In the genomic region with DNA sequence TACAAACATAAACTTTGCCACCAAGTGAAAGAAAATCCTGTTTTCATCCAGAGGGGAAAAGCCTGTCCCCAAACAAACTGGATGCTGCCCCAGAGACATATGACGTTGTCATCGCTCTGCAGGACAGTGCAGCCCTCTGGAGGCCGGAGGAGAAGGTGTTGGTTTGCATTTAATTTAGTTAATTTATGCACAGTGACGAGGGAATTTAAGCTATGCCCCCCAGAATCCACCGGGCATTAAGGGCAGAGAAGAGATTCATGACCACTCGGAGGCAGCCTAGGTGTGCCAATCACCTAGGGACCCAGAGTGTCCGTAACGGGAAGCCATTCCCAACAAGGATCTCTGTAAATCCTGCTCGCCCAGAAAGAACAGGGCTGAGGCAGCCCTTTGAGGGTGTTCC, we compare ENCODE assay signal across 8 cellular contexts. TPM values are rescaled to one million over a fixed set of nuclear protein-coding genes. Genes with fewer than 3 reads are reported as not detected.
A peak's percentile ranks its signal among the peaks of the same experiment; 100 is the strongest.
DNase-seq lines count a peak whose midpoint lies in the region; ATAC-seq, FAIRE-seq and TF ChIP-seq lines count a peak whose summit lies in the region.

No MANE protein-coding gene starts in this region.

- no peak for FAIRE-seq in RCC 7860 (lab: Jason Lieb, UNC)

- CTCF ChIA-PET in AG04449 (lab: Yijun Ruan, JAX): interaction anchor here (0.6 to 1.9 kb wide), 9 partner anchors 9 to 231 kb away, joined by 3 to 12 read pairs (median 4); no protein-coding TSS in a partner anchor

- H2BK15ac ChIP-seq in H9 (ENCODE audit: low read depth, low read length): no peak overlapping the region

- peaks cover 4% of the 10 kb centered on the region for H4K20me1 ChIP-seq in H9 (ENCODE audit: control insufficient read depth, insufficient read depth, insufficient read length)

- no CpG with 5 or more reads among the region's 9 CpGs for WGBS in H9 (ENCODE audit: extremely low coverage, insufficient read length, low lambda C conversion rate)
- WGBS in spleen, 5 donors: 40 to 75% (median 63%) methylated on average over 9 of the region's 9 CpGs

- H3K18ac ChIP-seq in H9 (ENCODE audit: insufficient read length, low read depth, low read length): no peak overlapping the region

- no peak overlapping the region for H2AFZ ChIP-seq in H9 (ENCODE audit: low read length)

- no peak overlapping the region for H4K5ac ChIP-seq in H9 (ENCODE audit: insufficient read length, low read depth, low read length)

- ATAC-seq in GM18517 (IDR thresholded peaks at IDR 0.05; ENCODE audit: unreplicated experiment): no peak

- H3K23ac ChIP-seq in H9 (ENCODE audit: insufficient read length, low read depth, low read length): no peak overlapping the region

- no peak overlapping the region for H2BK12ac ChIP-seq in H9 (ENCODE audit: insufficient read length, low read depth, low read length)

- no peaks in the 10 kb centered on the region for H3K27me3 Mint-ChIP-seq in H9 (ENCODE audit: low read depth)

- no peak overlapping the region for H3K27ac ChIP-seq in H9 (ENCODE audit: insufficient read length, low read depth, low read length)
- no peak overlapping the region for H3K27ac ChIP-seq in WERI-Rb-1
- H3K27ac ChIP-seq in spleen: peak overlapping the region; percentile 13 to 85 (median 65)

- peaks cover 3% of the 10 kb centered on the region for H3K79me1 ChIP-seq in H9 (ENCODE audit: insufficient read depth, low read depth, low read length, poor library complexity, severe bottlenecking)

- peaks cover 4% of the 10 kb centered on the region; the same call in 1 of the 2 replicates for H3K36me3 ChIP-seq in WERI-Rb-1
- no peaks in the 10 kb centered on the region for H3K36me3 ChIP-seq in spleen

- H3K4ac ChIP-seq in H9 (ENCODE audit: low read depth, low read length): no peak overlapping the region

- no peak overlapping the region for H4K91ac ChIP-seq in H9 (ENCODE audit: insufficient read length, low read depth, low read length)

- peaks cover 6% of the 10 kb centered on the region; the same call in 1 of the 2 replicates for H3K79me2 ChIP-seq in H9 (ENCODE audit: insufficient read depth, low read length)

- peak overlapping the region; percentile 68 to 94 (median 92); a peak in 4 of 7 replicates for H3K27ac Mint-ChIP-seq in H9

- H3K4me3 ChIP-seq in AG04449 (ENCODE audit: low read depth, low read length): peak overlapping the region; percentile 8; the same call in 1 of the 2 replicates
- H3K4me3 ChIP-seq in WERI-Rb-1 (ENCODE audit: low read depth, low read length): no peak overlapping the region
- peak overlapping the region in 7 of 8 donors; percentile 6 to 59 (median 26) for H3K4me3 ChIP-seq in spleen

- POLR2A ChIA-PET in AG04449 (lab: Yijun Ruan, JAX): no interaction called here

- TF ChIP-seq CTCF in AG04449 (IDR thresholded peaks at IDR 0.05; ENCODE audit: insufficient read depth, low read length, missing control alignments) (peak; percentile 16), H9 (conservative IDR thresholded peaks at IDR 0.05) (peak; percentile 55), WERI-Rb-1 (IDR thresholded peaks at IDR 0.05; ENCODE audit: low read depth, low read length) (0 out of 2 replicates have a peak, but pooled peaks have one; percentile 26), spleen (IDR thresholded peaks at IDR 0.05 in 8 of 11, conservative IDR thresholded peaks at IDR 0.05 in 3 of 11) (peak in 6 of 11 experiments; percentile 16 to 42 (median 29))

- H3K36me3 Mint-ChIP-seq in H9 (ENCODE audit: insufficient read depth in 1 of 3, low read depth in 3 of 3): peaks cover 15 to 20% (median 18%) of the 10 kb centered on the region in 3 experiments

- no peak for TF ChIP-seq POLR2A in spleen (IDR thresholded peaks at IDR 0.05)

- no peak overlapping the region for H2AK5ac ChIP-seq in H9 (ENCODE audit: insufficient read length, low read length)

- H3K14ac ChIP-seq in H9 (ENCODE audit: insufficient read depth, low read length): no peak overlapping the region

- H3K4me2 ChIP-seq in H9 (ENCODE audit: insufficient read depth, insufficient read length, low read length): no peak overlapping the region

- H2BK5ac ChIP-seq in H9 (ENCODE audit: insufficient read length, low read length): no peak overlapping the region

- H3K9me3 Mint-ChIP-seq in H9: no peaks in the 10 kb centered on the region

- intact Hi-C loops in spleen (cut with DNase I; ENCODE audit: low total_unique reads): no loop called here

- peaks cover 11% of the 10 kb centered on the region for H3K4me1 ChIP-seq in H9 (ENCODE audit: insufficient read depth, low read length)
- H3K4me1 ChIP-seq in spleen: peaks cover 0 to 33% (median 20%) of the 10 kb centered on the region in 6 donors

- H3K4me1 Mint-ChIP-seq in H9: peaks cover 47 to 66% of the 10 kb centered on the region in 2 experiments

- H3K27me3 ChIP-seq in H9 (ENCODE audit: insufficient read depth, low read length) (no peaks in the 10 kb centered on the region), WERI-Rb-1 (ENCODE audit: insufficient read depth, low read depth, severe bottlenecking) (no peaks in the 10 kb centered on the region), spleen (replicated peaks in 1 of 7) (no peaks in the 10 kb centered on the region)

- H3K4me3 Mint-ChIP-seq in H9: peak overlapping the region in 1 of 2 experiments; percentile 45; a peak in 2 of 5 replicates

- H3K23me2 ChIP-seq in H9 (ENCODE audit: insufficient read length, low read depth, low read length, poor library complexity, severe bottlenecking): no peaks in the 10 kb centered on the region

- no peak overlapping the region for H2BK120ac ChIP-seq in H9 (ENCODE audit: low read depth, low read length, poor library complexity, severe bottlenecking)

- no peak overlapping the region for H3T11ph ChIP-seq in H9 (ENCODE audit: low read length)

- H4K8ac ChIP-seq in H9 (replicated peaks; ENCODE audit: insufficient read length, low read depth, low read length): no peak overlapping the region

- DNase-seq in AG04449 (ENCODE audit: low read depth, low spot score) (no peak), H9 (peak; percentile 66), WERI-Rb-1 (peak; percentile 42), hepatic stellate cell (ENCODE audit: low spot score) (peak; percentile 53), spleen (no peak), RCC 7860 (ENCODE audit: low spot score) (no peak), DMS153 treated with DMSO at 0.1 percent for 48 hours (lab: John Stamatoyannopoulos, UW; ENCODE audit: unreplicated experiment) (no peak)

- no peak overlapping the region for H3K56ac ChIP-seq in H9 (ENCODE audit: insufficient read length, low read depth, low read length)

- H3K9me3 ChIP-seq in H9 (ENCODE audit: control insufficient read depth, low read depth, low read length) (no peaks in the 10 kb centered on the region), WERI-Rb-1 (ENCODE audit: severe bottlenecking) (no peaks in the 10 kb centered on the region), spleen (no peaks in the 10 kb centered on the region)

- no peak overlapping the region for H2BK20ac ChIP-seq in H9 (ENCODE audit: low read depth, low read length, poor library complexity, severe bottlenecking)

- no peak overlapping the region for H3K9ac ChIP-seq in H9 (ENCODE audit: extremely low read depth, insufficient read length, low read length)

RNA-seq across cellular contexts. Expression of a gene that starts 45.1 kb away (rescaled TPM):
- 29.2 and 34.3 TPM in 2 replicates for total RNA-seq in H9 (2021)
- total RNA-seq in spleen: 10 to 100 TPM in 3 of 7 donors, 1 to 10 TPM in 4; 6.7 to 16.1 (median 9.4) TPM
- 1 to 10 TPM; 3.1 to 7.1 (median 3.2) TPM for polyA plus RNA-seq in spleen

Comparison
In these comparisons a context has a peak if more than half of its experiments do, and no peak if none do; other contexts are left out.
1. DNase-seq: peak in H9 (single experiment), WERI-Rb-1 (single experiment) and hepatic stellate cell (single experiment); none in AG04449 (single experiment), spleen (single experiment), RCC 7860 (single experiment) and DMS153 treated with DMSO at 0.1 percent for 48 hours (single experiment).
2. H3K27ac ChIP-seq: peak in spleen (8 of 8); none in H9 (single experiment) and WERI-Rb-1 (single experiment).
3. Peak in every context shown above with its lines, with median percentiles within 50 percentile points of each other: CTCF ChIP-seq.